In the genomic region with DNA sequence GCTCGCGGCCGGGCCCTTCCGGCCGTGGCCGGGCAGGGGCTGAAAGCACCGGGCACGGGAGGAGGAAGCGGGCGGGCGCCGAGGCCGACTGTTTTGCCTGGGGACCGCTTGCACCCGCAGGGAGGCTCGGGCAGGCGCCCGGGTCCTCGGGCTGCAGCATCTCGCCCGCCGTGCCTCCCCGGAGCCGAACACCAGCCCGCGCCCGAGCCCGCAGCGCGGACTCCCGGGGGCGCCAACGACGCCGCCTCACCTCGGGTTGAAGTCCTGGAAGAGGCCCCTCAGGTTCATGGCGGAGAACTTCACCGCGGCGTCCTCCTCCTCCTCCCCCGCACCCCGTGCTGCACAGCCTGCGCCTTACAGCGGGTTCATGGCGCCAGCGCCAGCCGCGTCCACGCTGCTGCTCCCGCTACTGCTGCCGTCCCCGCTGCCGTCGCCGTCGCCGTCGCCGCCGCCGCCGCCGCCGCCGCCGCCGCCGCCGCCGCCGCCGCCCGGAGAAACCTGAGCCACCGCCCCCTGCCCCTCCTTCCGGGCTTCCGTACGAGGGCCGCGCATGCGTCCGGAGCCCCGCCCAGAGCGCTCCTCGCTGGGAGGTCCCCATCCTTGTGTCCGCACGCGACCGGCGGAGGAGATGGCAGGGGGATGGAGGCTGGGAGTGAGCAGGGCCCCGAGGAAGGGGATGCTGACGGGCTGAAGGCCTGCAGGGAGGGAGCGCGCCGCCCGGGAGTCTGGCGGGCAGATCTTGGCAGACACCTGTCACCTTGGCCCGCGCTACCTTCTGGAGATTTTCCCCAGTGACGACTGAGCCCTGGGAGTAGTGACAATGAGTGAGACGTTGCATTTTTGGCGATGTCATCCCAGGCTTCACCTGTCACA, we compare ENCODE assay signal across 8 cellular contexts. TPM values are rescaled to one million over a fixed set of nuclear protein-coding genes. Genes with fewer than 3 reads are reported as not detected.
DNase-seq lines count a peak whose midpoint lies in the region; ATAC-seq, FAIRE-seq and TF ChIP-seq lines count a peak whose summit lies in the region.

TSS of gene TMEM185A (minus strand) at position 500 of the 873 bp plus-strand sequence. CDS start at position 288, 212 bp downstream.

- peak within 1 kb of the TSS; percentile 79 for H3K9ac ChIP-seq in Karpas-422 (ENCODE audit: low read length)
- peak within 1 kb of the TSS; percentile 37 for H3K9ac ChIP-seq in SK-N-MC (ENCODE audit: insufficient read length)

- DNase-seq in EL (peak; percentile 55), Karpas-422 (peak; percentile 88), SK-N-MC (ENCODE audit: low read depth, low spot score) (no peak), glutamatergic neuron (peak; percentile 83), pancreas (peak; percentile 66 to 90 (median 72)), thyroid gland (peak; percentile 70 to 74)
- DNase-seq in activated naive CD4-positive, alpha-beta T cell treated with anti-CD3 and anti-CD28 coated beads for 36 hours, result peak; percentile 75

- no peaks in the 10 kb centered on the region for H3K79me2 ChIP-seq in Karpas-422 (ENCODE audit: low read length)

- no peaks in the 10 kb centered on the region for H3K9me3 Mint-ChIP-seq in activated naive CD4-positive, alpha-beta T cell treated with anti-CD3 and anti-CD28 coated beads for 36 hours
- peaks cover 10% of the 10 kb centered on the region for H3K9me3 Mint-ChIP-seq in glutamatergic neuron (ENCODE audit: unreplicated experiment)

- peak within 1 kb of the TSS; percentile 63 for H3K27ac Mint-ChIP-seq in activated naive CD4-positive, alpha-beta T cell treated with anti-CD3 and anti-CD28 coated beads for 36 hours
- H3K27ac Mint-ChIP-seq in glutamatergic neuron (ENCODE audit: unreplicated experiment), result peak within 1 kb of the TSS; percentile 62

- FAIRE-seq in pancreas (lab: Jason Lieb, UNC), result no peak

- H3K27me3 ChIP-seq in Karpas-422 (ENCODE audit: low read length), result no peaks in the 10 kb centered on the region
- H3K27me3 ChIP-seq in pancreas, result no peaks in the 10 kb centered on the region
- H3K27me3 ChIP-seq in thyroid gland, result no peaks in the 10 kb centered on the region

- H2AFZ ChIP-seq in Karpas-422 (ENCODE audit: low read length), result peak within 1 kb of the TSS; percentile 67; the same call in 1 of the 2 replicates

- peak within 1 kb of the TSS; percentile 87 for H3K4me3 Mint-ChIP-seq in activated naive CD4-positive, alpha-beta T cell treated with anti-CD3 and anti-CD28 coated beads for 36 hours
- peak within 1 kb of the TSS; percentile 94 for H3K4me3 Mint-ChIP-seq in glutamatergic neuron (ENCODE audit: unreplicated experiment)

- peak within 1 kb of the TSS; percentile 73 for H3K4me2 ChIP-seq in Karpas-422 (ENCODE audit: low read depth, low read length, poor library complexity, severe bottlenecking)

- TF ChIP-seq POLR2A in thyroid gland (IDR thresholded peaks at IDR 0.05), result no peak

- no peaks in the 10 kb centered on the region for H3K36me3 ChIP-seq in Karpas-422 (ENCODE audit: insufficient read depth, low read length)
- H3K36me3 ChIP-seq in SK-N-MC (ENCODE audit: insufficient read depth, low read length), result no peaks in the 10 kb centered on the region
- no peaks in the 10 kb centered on the region for H3K36me3 ChIP-seq in pancreas
- no peaks in the 10 kb centered on the region for H3K36me3 ChIP-seq in thyroid gland

- intact Hi-C loops in activated naive CD4-positive, alpha-beta T cell treated with anti-CD3 and anti-CD28 coated beads for 36 hours (cut with micrococcal nuclease), result loop anchor here (1.0 to 10.0 kb wide), 6 partner anchors 83 to 733 kb away; partner anchors contain the start of genes EOLA1, IDS, MAGEA11 and MAMLD1
- intact Hi-C loops in pancreas (cut with DNase I), result no loop called here
- intact Hi-C loops in thyroid gland (cut with DNase I), result no loop called here

- peaks cover 10% of the 10 kb centered on the region; the same call in 1 of the 2 replicates for H4K20me1 ChIP-seq in Karpas-422 (ENCODE audit: insufficient read depth, low read depth, low read length)

- ATAC-seq in GM21825 (IDR thresholded peaks at IDR 0.05; ENCODE audit: unreplicated experiment) (peak; percentile 81), pancreas (peak; percentile 88 to 93 (median 92))

- H3K4me3 ChIP-seq in Karpas-422 (ENCODE audit: low read length) (peak within 1 kb of the TSS; percentile 76), SK-N-MC (peak within 1 kb of the TSS; percentile 77), pancreas (peak within 1 kb of the TSS; percentile 42 to 69 (median 55)), thyroid gland (replicated peaks in 1 of 3) (peak within 1 kb of the TSS; percentile 15 to 49 (median 42))

- no peaks in the 10 kb centered on the region for H3K9me3 ChIP-seq in Karpas-422 (ENCODE audit: low read length)
- H3K9me3 ChIP-seq in SK-N-MC (ENCODE audit: low read depth, low read length), result no peaks in the 10 kb centered on the region
- H3K9me3 ChIP-seq in pancreas, result no peaks in the 10 kb centered on the region
- H3K9me3 ChIP-seq in thyroid gland, result no peaks in the 10 kb centered on the region

- no peaks in the 10 kb centered on the region for H3K36me3 Mint-ChIP-seq in activated naive CD4-positive, alpha-beta T cell treated with anti-CD3 and anti-CD28 coated beads for 36 hours (ENCODE audit: low read depth)
- H3K36me3 Mint-ChIP-seq in glutamatergic neuron (ENCODE audit: unreplicated experiment), result peaks cover 5% of the 10 kb centered on the region

- H3K4me1 Mint-ChIP-seq in activated naive CD4-positive, alpha-beta T cell treated with anti-CD3 and anti-CD28 coated beads for 36 hours (ENCODE audit: low read depth), result peaks cover 34% of the 10 kb centered on the region
- H3K4me1 Mint-ChIP-seq in glutamatergic neuron (ENCODE audit: low read depth, unreplicated experiment), result peaks cover 12% of the 10 kb centered on the region

- no peaks in the 10 kb centered on the region for H3K9me2 ChIP-seq in Karpas-422 (replicated peaks; ENCODE audit: insufficient read depth, low read length)

- no peaks in the 10 kb centered on the region for H3K27me3 Mint-ChIP-seq in activated naive CD4-positive, alpha-beta T cell treated with anti-CD3 and anti-CD28 coated beads for 36 hours (ENCODE audit: low read depth)
- H3K27me3 Mint-ChIP-seq in glutamatergic neuron (ENCODE audit: unreplicated experiment), result peaks cover 9% of the 10 kb centered on the region

- CTCF ChIA-PET in activated naive CD4-positive, alpha-beta T cell treated with anti-CD3 and anti-CD28 coated beads for 36 hours (lab: Charles Lee), result no interaction called here

- no peak for TF ChIP-seq CTCF in glutamatergic neuron (IDR thresholded peaks at IDR 0.05; ENCODE audit: partially characterized antibody, unreplicated experiment)
- TF ChIP-seq CTCF in pancreas (IDR thresholded peaks at IDR 0.05), result no peak
- TF ChIP-seq CTCF in thyroid gland (IDR thresholded peaks at IDR 0.05), result no peak

- no peak within 1 kb of the TSS for H3K27ac ChIP-seq in Karpas-422 (ENCODE audit: low read length)
- H3K27ac ChIP-seq in SK-N-MC, result no peak within 1 kb of the TSS
- H3K27ac ChIP-seq in pancreas, result peak within 1 kb of the TSS; percentile 12 to 41 (median 24)
- H3K27ac ChIP-seq in thyroid gland, result peak within 1 kb of the TSS in 2 of 3 donors; percentile 36 to 38

- H3K4me1 ChIP-seq in Karpas-422 (ENCODE audit: low read length), result peaks cover 13% of the 10 kb centered on the region
- no peaks in the 10 kb centered on the region for H3K4me1 ChIP-seq in pancreas
- H3K4me1 ChIP-seq in thyroid gland, result peaks cover 0 to 8% of the 10 kb centered on the region in 2 donors

- 0 to 39% methylated on average over 63 to 101 of the region's 101 CpGs for WGBS in pancreas, 2 donors
- WGBS in thyroid gland, 2 donors, result 0% methylated on average over 2 to 8 of the region's 101 CpGs

RNA-seq across cellular contexts. Expression of gene TMEM185A, which starts in this region (rescaled TPM):
- total RNA-seq in Karpas-422 (2014; rRNA removed; shearing (Covaris generic); ENCODE audit: low replicate concordance), result 11.5 and 34.2 TPM in 2 replicates
- 1 to 10 TPM; 7.2 to 7.5 TPM for total RNA-seq in activated naive CD4-positive, alpha-beta T cell treated with anti-CD3 and anti-CD28 coated beads for 36 hours
- 34.6 TPM for total RNA-seq in glutamatergic neuron (ENCODE audit: unreplicated experiment)
- total RNA-seq in pancreas, result 10 to 100 TPM in 2 of 6 donors, 1 to 10 TPM in 4; 5.1 to 13.7 (median 9.0) TPM
- polyA plus RNA-seq in pancreas, result 1 to 10 TPM; 6.2 to 9.8 TPM
- 10 to 100 TPM; 11.7 to 16.1 (median 13.2) TPM for total RNA-seq in thyroid gland

Comparison
In these comparisons a context has a peak if more than half of its experiments do, and no peak if none do; other contexts are left out.
1. H3K27ac ChIP-seq: peak in pancreas (4 of 4) and thyroid gland (2 of 3); none in Karpas-422 (single experiment) and SK-N-MC (single experiment).
2. Peak in every context shown above with its lines, with median percentiles within 50 percentile points of each other: H3K4me3 ChIP-seq.